8 cellular contexts compared by ENCODE assay signal in genomic region chr16:2752035-2752849, GRCh38. TPM values are rescaled to one million over a fixed set of nuclear protein-coding genes. Genes with fewer than 3 reads are reported as not detected.
A peak's percentile ranks its signal among the peaks of the same experiment; 100 is the strongest.
DNase-seq lines count a peak whose midpoint lies in the region; ATAC-seq and TF ChIP-seq lines count a peak whose summit lies in the region.

Gene SRRM2 (plus strand): TSS chr16:2752638. CDS start chr16:2756365, 3,727 bp downstream.

- H3K27ac ChIP-seq in AG04450 (ENCODE audit: low read depth, low read length) (peak within 1 kb of the TSS; percentile 99), VCaP (peak within 1 kb of the TSS; percentile 96), iPS-18a (ENCODE audit: low read length) (peak within 1 kb of the TSS; percentile 100)

- H3K27me3 ChIP-seq in AG04450 (ENCODE audit: control insufficient read depth, insufficient read depth, low read length) (no peaks in the 10 kb centered on the region), iPS-18a (ENCODE audit: control insufficient read depth, insufficient read depth, low read length) (no peaks in the 10 kb centered on the region), skeletal muscle satellite cell (ENCODE audit: control insufficient read depth, insufficient read depth, low read length) (no peaks in the 10 kb centered on the region)

- H3K9ac ChIP-seq in iPS-18a (ENCODE audit: low read length) (peak within 1 kb of the TSS; percentile 93), skeletal muscle satellite cell (ENCODE audit: low read depth, low read length) (peak within 1 kb of the TSS; percentile 95)

- peak within 1 kb of the TSS; percentile 91 for H3K4me3 ChIP-seq in AG04450 (ENCODE audit: low read depth, low read length)
- H3K4me3 ChIP-seq in iPS-18a (ENCODE audit: low read length) = peak within 1 kb of the TSS; percentile 88
- peak within 1 kb of the TSS; percentile 86 for H3K4me3 ChIP-seq in skeletal muscle satellite cell (ENCODE audit: low read length)

- ATAC-seq in GM18907 (IDR thresholded peaks at IDR 0.05; ENCODE audit: unreplicated experiment) (peak; percentile 81), HG03139 (IDR thresholded peaks at IDR 0.05; ENCODE audit: unreplicated experiment) (peak; percentile 73)

- POLR2A ChIA-PET in AG04450 (lab: Yijun Ruan, JAX) = interaction anchor here (0.7 to 1.9 kb wide), 7 partner anchors 11 to 153 kb away, joined by 3 to 17 read pairs (median 5); partner anchors contain the start of gene ELOB

- H3K4me2 ChIP-seq in skeletal muscle satellite cell (ENCODE audit: low read length) = peak within 1 kb of the TSS; percentile 94

- in situ Hi-C loops in T47D (cut with HindIII; ENCODE audit: low pct_unique_long_range_greater_than_20kb, low sequenced_read_pairs) = no loop called here

- TF ChIP-seq CTCF in AG04450 (IDR thresholded peaks at IDR 0.05; ENCODE audit: low read depth, low read length) = no peak
- no peak for TF ChIP-seq CTCF in VCaP (conservative IDR thresholded peaks at IDR 0.05)

- H3K4me1 ChIP-seq in iPS-18a (ENCODE audit: control insufficient read depth, low read depth, low read length) = peaks cover 12% of the 10 kb centered on the region
- peaks cover 27% of the 10 kb centered on the region for H3K4me1 ChIP-seq in skeletal muscle satellite cell (ENCODE audit: control insufficient read depth, insufficient read depth, low read length)

- peak; percentile 91 for DNase-seq in AG04450 (ENCODE audit: low read depth, low spot score)
- DNase-seq in NCI-H2196 treated with DMSO at 0.1 percent for 48 hours (lab: John Stamatoyannopoulos, UW; ENCODE audit: unreplicated experiment) = peak; percentile 94
- peak; percentile 95 to 97 for DNase-seq in T47D (ENCODE audit: low read depth in 1 of 2, low spot score in 1 of 2)

- CTCF ChIA-PET in AG04450 (lab: Charles Lee) = no interaction called here

- H3K9me3 ChIP-seq in AG04450 (ENCODE audit: control insufficient read depth, insufficient read depth, low read length) = peaks cover 14% of the 10 kb centered on the region
- H3K9me3 ChIP-seq in iPS-18a (ENCODE audit: control insufficient read depth, low read depth, low read length) = no peaks in the 10 kb centered on the region
- H3K9me3 ChIP-seq in skeletal muscle satellite cell (replicated peaks; ENCODE audit: low read length) = no peaks in the 10 kb centered on the region

- H3K36me3 ChIP-seq in iPS-18a (ENCODE audit: control insufficient read depth, low read depth, low read length) = peaks cover 18% of the 10 kb centered on the region
- peaks cover 16% of the 10 kb centered on the region for H3K36me3 ChIP-seq in skeletal muscle satellite cell (ENCODE audit: insufficient read depth, low read length)

RNA-seq across cellular contexts. Expression of gene SRRM2, which starts in this region (rescaled TPM):
- polyA plus RNA-seq in AG04450 (2011; rRNA removed) = 80.5 and 116 TPM in 2 replicates
- polyA minus RNA-seq in AG04450 (2011; rRNA and poly(A)+ RNA removed) = 130 and 214 TPM in 2 replicates
- 50.2 and 53.7 TPM in 2 replicates for total RNA-seq in skeletal muscle satellite cell (2012; rRNA removed)

Comparison
In these comparisons a context has a peak if more than half of its experiments do, and no peak if none do; other contexts are left out.
1. Peak in every context shown above with its lines: DNase-seq, ATAC-seq, H3K4me3 ChIP-seq and H3K27ac ChIP-seq.